16 cellular contexts compared by ENCODE assay signal in genomic region chr6:122645256-122645655, GRCh38. TPM values are rescaled to one million over a fixed set of nuclear protein-coding genes. Genes with fewer than 3 reads are reported as not detected.
A peak's percentile ranks its signal among the peaks of the same experiment; 100 is the strongest.
DNase-seq lines count a peak whose midpoint lies in the region; ATAC-seq and FAIRE-seq lines count a peak whose summit lies in the region.
"Had no signal": no experiment of that assay in that cellular context is flagged by ENCODE, and none has a peak within 500 bp of the region (broad histone marks: within the 10 kb centered on the region; RNA-seq: fewer than 3 reads in every experiment).

No MANE protein-coding gene starts in this region.

- WGBS in mesenchymal stem cell = 85% methylated on average over 4 of the region's 4 CpGs
- 82 to 83% methylated on average over 4 of the region's 4 CpGs for WGBS in aorta, 2 donors

- intact Hi-C loops in aorta (cut with DNase I) = no loop called here

- H3K27me3 Mint-ChIP-seq in stimulated activated naive B cell treated with anti-CD40 and anti-IgM and Interleukin-4, amounts not matched to agents 10 μg/mL and 1 μg/mL and 100 μg/mL, for 72 hours = no peaks in the 10 kb centered on the region

- no peak overlapping the region for H3K4ac ChIP-seq in mesenchymal stem cell (ENCODE audit: low read depth in 1 of 2, low read length in 2 of 2)

- H3K9ac ChIP-seq in mesenchymal stem cell (ENCODE audit: low read length) = no peak overlapping the region

- ATAC-seq in GM21786 (IDR thresholded peaks at IDR 0.05; ENCODE audit: unreplicated experiment) (no peak), aorta (ENCODE audit: low FRiP score) (no peak)
- no peak for ATAC-seq in stimulated activated naive B cell treated with anti-CD40 and anti-IgM and Interleukin-4, amounts not matched to agents 10 μg/mL and 1 μg/mL and 100 μg/mL, for 72 hours (replicated peaks)
- ATAC-seq: Panc1, SK-N-SH treated with all-trans-retinoic acid at 6 μM for 48 hours had no signal

- peaks cover 0 to 3% of the 10 kb centered on the region in 2 experiments for H3K36me3 ChIP-seq in mesenchymal stem cell (ENCODE audit: control insufficient read depth in 1 of 2, insufficient read depth in 2 of 2, low read depth in 1 of 2, low read length in 2 of 2)
- H3K36me3 ChIP-seq in aorta (ENCODE audit: control insufficient read depth in 1 of 2, insufficient read depth in 2 of 2, low read length in 1 of 2) = no peaks in the 10 kb centered on the region
- H3K36me3 ChIP-seq: HAP-1 had no signal

- H3K4me1 ChIP-seq in mesenchymal stem cell (ENCODE audit: control insufficient read depth, insufficient read depth, low read depth, low read length) (peaks cover 5% of the 10 kb centered on the region), aorta (ENCODE audit: control insufficient read depth in 1 of 2, insufficient read depth in 2 of 2, low read length in 2 of 2) (no peaks in the 10 kb centered on the region)
- H3K4me1 ChIP-seq: HAP-1 had no signal

- no peak overlapping the region for H4K91ac ChIP-seq in mesenchymal stem cell (ENCODE audit: low read length)

- H4K8ac ChIP-seq in mesenchymal stem cell (ENCODE audit: low read length) = no peak overlapping the region

- H3K9me3 ChIP-seq in mesenchymal stem cell (ENCODE audit: control insufficient read depth, low read length) = no peaks in the 10 kb centered on the region
- H3K9me3 ChIP-seq in aorta (ENCODE audit: control insufficient read depth, low read length) = no peaks in the 10 kb centered on the region
- H3K9me3 ChIP-seq: HAP-1 had no signal

- no peak overlapping the region for H3K4me3 ChIP-seq in mesenchymal stem cell (ENCODE audit: insufficient read depth in 1 of 2, low read depth in 1 of 2, low read length in 2 of 2)
- no peak overlapping the region for H3K4me3 ChIP-seq in aorta (ENCODE audit: low read length in 2 of 2)
- H3K4me3 ChIP-seq: HAP-1 had no signal

- H2BK12ac ChIP-seq in mesenchymal stem cell (ENCODE audit: low read length in 2 of 2) = no peak overlapping the region

- H3K14ac ChIP-seq in mesenchymal stem cell (ENCODE audit: low read length in 2 of 2) = no peak overlapping the region

- no peak overlapping the region for H3K4me2 ChIP-seq in mesenchymal stem cell (ENCODE audit: low read length, poor library complexity, severe bottlenecking)

- no peak overlapping the region for H3K4me3 Mint-ChIP-seq in stimulated activated naive B cell treated with anti-CD40 and anti-IgM and Interleukin-4, amounts not matched to agents 10 μg/mL and 1 μg/mL and 100 μg/mL, for 72 hours

- H2AK5ac ChIP-seq in mesenchymal stem cell (ENCODE audit: low read length, severe bottlenecking) = peak overlapping the region; percentile 44

- H3K27ac ChIP-seq in mesenchymal stem cell (ENCODE audit: low read length, poor library complexity, severe bottlenecking) (no peak overlapping the region), aorta (ENCODE audit: low read depth in 1 of 2, low read length in 2 of 2) (no peak overlapping the region)

- peak; percentile 34 for DNase-seq in D341Med (ENCODE audit: low spot score)
- peak; percentile 99 for DNase-seq in NCI-H146 (lab: John Stamatoyannopoulos, UW)
- DNase-seq in SK-N-DZ (ENCODE audit: low spot score) = peak; percentile 41
- no peak for DNase-seq in mesenchymal stem cell
- no peak for DNase-seq in stimulated activated naive B cell treated with anti-CD40 and anti-IgM and Interleukin-4, amounts not matched to agents 10 μg/mL and 1 μg/mL and 100 μg/mL, for 72 hours
- DNase-seq in HTR-8/SVneo (ENCODE audit: insufficient read length, low spot score) = no peak
- no peak for DNase-seq in aorta
- DNase-seq: DMS153, KBM-7, NCI-H1694 treated with DMSO at 0.1 percent for 48 hours, NCI-H510A treated with DMSO at 0.1 percent for 48 hours, Right ventricle myocardium superior had no signal

- no peak overlapping the region for H2BK5ac ChIP-seq in mesenchymal stem cell (ENCODE audit: low read depth, low read length, poor library complexity, severe bottlenecking)

- no peak overlapping the region for H2AFZ ChIP-seq in mesenchymal stem cell (ENCODE audit: low read depth, low read length)

- no peak overlapping the region for H2BK120ac ChIP-seq in mesenchymal stem cell (ENCODE audit: low read depth, low read length)

- no peak overlapping the region for H2BK15ac ChIP-seq in mesenchymal stem cell (ENCODE audit: low read depth, poor library complexity, severe bottlenecking)

- H3K36me3 Mint-ChIP-seq in stimulated activated naive B cell treated with anti-CD40 and anti-IgM and Interleukin-4, amounts not matched to agents 10 μg/mL and 1 μg/mL and 100 μg/mL, for 72 hours = no peaks in the 10 kb centered on the region

- peak overlapping the region in 1 of 2 experiments; percentile 5 for H3K23ac ChIP-seq in mesenchymal stem cell (ENCODE audit: low read length in 2 of 2)

- no peaks in the 10 kb centered on the region for H3K9me3 Mint-ChIP-seq in stimulated activated naive B cell treated with anti-CD40 and anti-IgM and Interleukin-4, amounts not matched to agents 10 μg/mL and 1 μg/mL and 100 μg/mL, for 72 hours

- H3K79me1 ChIP-seq in mesenchymal stem cell (replicated peaks; ENCODE audit: low read length, poor library complexity, severe bottlenecking) = peaks cover 19% of the 10 kb centered on the region

- no peak overlapping the region for H3K27ac Mint-ChIP-seq in stimulated activated naive B cell treated with anti-CD40 and anti-IgM and Interleukin-4, amounts not matched to agents 10 μg/mL and 1 μg/mL and 100 μg/mL, for 72 hours

- H3K18ac ChIP-seq in mesenchymal stem cell (ENCODE audit: low read depth in 1 of 2, low read length in 2 of 2) = no peak overlapping the region

- FAIRE-seq in HTR-8/SVneo (lab: Jason Lieb, UNC) = no peak

- no peaks in the 10 kb centered on the region for H3K27me3 ChIP-seq in mesenchymal stem cell (ENCODE audit: control insufficient read depth in 1 of 2, insufficient read depth in 1 of 2, low read length in 2 of 2)
- no peaks in the 10 kb centered on the region for H3K27me3 ChIP-seq in aorta (ENCODE audit: control insufficient read depth in 1 of 2, insufficient read depth in 2 of 2, low read length in 1 of 2)

- no peaks in the 10 kb centered on the region for H3K4me1 Mint-ChIP-seq in stimulated activated naive B cell treated with anti-CD40 and anti-IgM and Interleukin-4, amounts not matched to agents 10 μg/mL and 1 μg/mL and 100 μg/mL, for 72 hours

RNA-seq across cellular contexts. Expression of gene PKIB, which starts 35.1 kb away (rescaled TPM):
- polyA plus RNA-seq in SK-N-DZ (2014; cell fraction: cytosol; rRNA removed) = 12.4 and 15.8 TPM in 2 replicates
- 2.3 and 7.3 TPM in 2 replicates for polyA plus RNA-seq in SK-N-DZ (2014; cell fraction: nucleus; rRNA removed)
- 38.9 TPM for polyA plus RNA-seq in mesenchymal stem cell (2013, experiment 1 of 2)
- 41.0 TPM for polyA plus RNA-seq in mesenchymal stem cell (2013, experiment 2 of 2)
- 1 to 10 TPM; 1.8 to 2.5 TPM for total RNA-seq in aorta
- polyA plus RNA-seq in aorta = 10 to 100 TPM in 1 of 2 donors, 1 to 10 TPM in 1; 1.4 to 14.4 TPM

Comparison
In these comparisons a context has a peak if more than half of its experiments do, and no peak if none do; other contexts are left out.
1. DNase-seq: peak in D341Med (single experiment), NCI-H146 (single experiment) and SK-N-DZ (single experiment); none in mesenchymal stem cell (single experiment), stimulated activated naive B cell treated with anti-CD40 and anti-IgM and Interleukin-4, amounts not matched to agents 10 μg/mL and 1 μg/mL and 100 μg/mL, for 72 hours (single experiment), HTR-8/SVneo (single experiment) and aorta (0 of 2).